ENCODE assay signal across 8 cellular contexts in genomic region chr15:55318588-55319494, GRCh38. TPM values are rescaled to one million over a fixed set of nuclear protein-coding genes. Genes with fewer than 3 reads are reported as not detected.
A peak's percentile ranks its signal among the peaks of the same experiment; 100 is the strongest.
DNase-seq lines count a peak whose midpoint lies in the region; ATAC-seq and TF ChIP-seq lines count a peak whose summit lies in the region.

Gene PIGB, plus strand, starts transcription at chr15:55319222. Its CDS starts 29 bp downstream, at chr15:55319251.
Gene PIGBOS1, minus strand, starts transcription at chr15:55319123. Its CDS starts 1,331 bp downstream, at chr15:55317792.

- H3K27me3 Mint-ChIP-seq in CD8-positive, alpha-beta T cell (ENCODE audit: low read depth): no peaks in the 10 kb centered on the region
- no peaks in the 10 kb centered on the region for H3K27me3 Mint-ChIP-seq in activated CD8-positive, alpha-beta T cell treated with anti-CD3 and anti-CD28 coated beads, Interleukin-2, amount 10 ng/mL, durations not matched to agents 7 days and 5 days (ENCODE audit: low read depth)

- no peak for TF ChIP-seq CTCF in CD8-positive, alpha-beta T cell (IDR thresholded peaks at IDR 0.05)

- POLR2A ChIA-PET in CD8-positive, alpha-beta T cell (lab: Charles Lee): interaction anchor here (0.8 to 2.8 kb wide), 15 partner anchors 10 to 122 kb away, joined by 3 to 38 read pairs (median 5); partner anchors contain the start of genes CCPG1, PIERCE2 and RSL24D1
- POLR2A ChIA-PET in activated CD8-positive, alpha-beta T cell treated with anti-CD3 and anti-CD28 coated beads, Interleukin-2, amount 10 ng/mL, durations not matched to agents 7 days and 5 days (lab: Charles Lee): interaction anchor here (0.7 to 1.8 kb wide), 15 partner anchors 9 to 139 kb away, joined by 3 to 17 read pairs (median 4); partner anchors contain the start of genes CCPG1, PIERCE2 and RSL24D1

- peaks cover 39% of the 10 kb centered on the region for H3K4me1 ChIP-seq in CD8-positive, alpha-beta T cell (ENCODE audit: insufficient read depth, low read length)

- H3K4me1 Mint-ChIP-seq in CD8-positive, alpha-beta T cell (ENCODE audit: low read depth): peaks cover 81% of the 10 kb centered on the region
- H3K4me1 Mint-ChIP-seq in activated CD8-positive, alpha-beta T cell treated with anti-CD3 and anti-CD28 coated beads, Interleukin-2, amount 10 ng/mL, durations not matched to agents 7 days and 5 days (ENCODE audit: low read depth): peaks cover 55% of the 10 kb centered on the region

- H3K27ac Mint-ChIP-seq in CD8-positive, alpha-beta T cell: peak within 1 kb of the TSS; percentile 100
- peak within 1 kb of the TSS; percentile 100 for H3K27ac Mint-ChIP-seq in activated CD8-positive, alpha-beta T cell treated with anti-CD3 and anti-CD28 coated beads, Interleukin-2, amount 10 ng/mL, durations not matched to agents 7 days and 5 days

- peak within 1 kb of the TSS; percentile 98 for H3K4me3 Mint-ChIP-seq in CD8-positive, alpha-beta T cell
- H3K4me3 Mint-ChIP-seq in activated CD8-positive, alpha-beta T cell treated with anti-CD3 and anti-CD28 coated beads, Interleukin-2, amount 10 ng/mL, durations not matched to agents 7 days and 5 days: peak within 1 kb of the TSS; percentile 98

- peak within 1 kb of the TSS; percentile 98 for H3K4me3 ChIP-seq in CD8-positive, alpha-beta T cell (ENCODE audit: low read depth, low read length)

- peaks cover 44% of the 10 kb centered on the region for H3K36me3 Mint-ChIP-seq in CD8-positive, alpha-beta T cell
- H3K36me3 Mint-ChIP-seq in activated CD8-positive, alpha-beta T cell treated with anti-CD3 and anti-CD28 coated beads, Interleukin-2, amount 10 ng/mL, durations not matched to agents 7 days and 5 days (ENCODE audit: low read depth): peaks cover 42% of the 10 kb centered on the region

- CTCF ChIA-PET in CD8-positive, alpha-beta T cell (lab: Charles Lee): interaction anchor here (0.7 to 1.5 kb wide), 7 partner anchors 13 to 121 kb away, joined by 3 to 5 read pairs (median 4); no protein-coding TSS in a partner anchor
- CTCF ChIA-PET in activated CD8-positive, alpha-beta T cell treated with anti-CD3 and anti-CD28 coated beads, Interleukin-2, amount 10 ng/mL, durations not matched to agents 7 days and 5 days (lab: Charles Lee): interaction anchor here (0.8 to 2.1 kb wide), 9 partner anchors 13 to 122 kb away, joined by 3 to 10 read pairs (median 6); partner anchors contain the start of genes CCPG1, PIERCE2 and RSL24D1

- DNase-seq in CD8-positive, alpha-beta T cell: peak; percentile 59 to 86 (median 72)
- DNase-seq in HK-2 (ENCODE audit: unreplicated experiment) (peak; percentile 79), NCI-H82 treated with DMSO at 0.1 percent for 48 hours (lab: John Stamatoyannopoulos, UW; ENCODE audit: unreplicated experiment) (peak; percentile 52), medulla oblongata (ENCODE audit: extremely low spot score) (peak; percentile 90)
- peak; percentile 87 for DNase-seq in activated CD8-positive, alpha-beta T cell treated with anti-CD3 and anti-CD28 coated beads, Interleukin-2, amount 10 ng/mL, durations not matched to agents 7 days and 5 days
- DNase-seq in effector CD4-positive, alpha-beta T cell: peak; percentile 67
- peak; percentile 58 to 61 (median 58) for DNase-seq in stimulated activated CD4-positive, alpha-beta T cell treated with anti-CD3 and anti-CD28 coated beads, TNF-alpha, amount 100 ng/mL, for 48 hours (ENCODE audit: low read depth in 3 of 3)

- H3K9me3 Mint-ChIP-seq in CD8-positive, alpha-beta T cell: no peaks in the 10 kb centered on the region
- H3K9me3 Mint-ChIP-seq in activated CD8-positive, alpha-beta T cell treated with anti-CD3 and anti-CD28 coated beads, Interleukin-2, amount 10 ng/mL, durations not matched to agents 7 days and 5 days (ENCODE audit: insufficient read depth): no peaks in the 10 kb centered on the region

- H3K9me3 ChIP-seq in CD8-positive, alpha-beta T cell (ENCODE audit: low read length): no peaks in the 10 kb centered on the region

- peak; percentile 88 for ATAC-seq in CD8-positive, alpha-beta T cell
- peak; percentile 89 for ATAC-seq in GM19455 (IDR thresholded peaks at IDR 0.05; ENCODE audit: unreplicated experiment)
- ATAC-seq in activated CD8-positive, alpha-beta T cell treated with anti-CD3 and anti-CD28 coated beads, Interleukin-2, amount 10 ng/mL, durations not matched to agents 7 days and 5 days: peak; percentile 94

- peak within 1 kb of the TSS; percentile 99 for H3K27ac ChIP-seq in CD8-positive, alpha-beta T cell (ENCODE audit: low read depth, low read length)

- no peaks in the 10 kb centered on the region for H3K27me3 ChIP-seq in CD8-positive, alpha-beta T cell (ENCODE audit: insufficient read depth, low read length)

- intact Hi-C loops in CD8-positive, alpha-beta T cell (cut with DNase I, micrococcal nuclease): loop anchor here (1.0 to 5.0 kb wide), 6 partner anchors 28 to 122 kb away; partner anchors contain the start of genes CCPG1 (in 2 of the 2) and PIERCE2 (in 2 of the 2)

- no peaks in the 10 kb centered on the region for H3K36me3 ChIP-seq in CD8-positive, alpha-beta T cell (ENCODE audit: insufficient read depth, low read length)

RNA-seq across cellular contexts. Expression of gene PIGB, which starts in this region (rescaled TPM):
- 10 to 100 TPM; 17.8 to 19.2 TPM for total RNA-seq in CD8-positive, alpha-beta T cell
- 10 to 100 TPM; 16.4 to 23.7 TPM for total RNA-seq in activated CD8-positive, alpha-beta T cell treated with anti-CD3 and anti-CD28 coated beads, Interleukin-2, amount 10 ng/mL, durations not matched to agents 7 days and 5 days

RNA-seq across cellular contexts. Expression of gene PIGBOS1, which starts in this region (rescaled TPM):
- 1 to 10 TPM; 6.4 to 6.8 TPM for total RNA-seq in CD8-positive, alpha-beta T cell
- total RNA-seq in activated CD8-positive, alpha-beta T cell treated with anti-CD3 and anti-CD28 coated beads, Interleukin-2, amount 10 ng/mL, durations not matched to agents 7 days and 5 days: 10 to 100 TPM in 1 of 2 experiments, 1 to 10 TPM in 1; 8.9 to 12.2 TPM

Comparison
In these comparisons a context has a peak if more than half of its experiments do, and no peak if none do; other contexts are left out.
1. Peak in every context shown above with its lines: DNase-seq, ATAC-seq, H3K4me3 ChIP-seq and H3K27ac ChIP-seq.